In genomic region chr4:105944535-105944934, GRCh38 we compare ENCODE assay signal across 16 cellular contexts. TPM values are rescaled to one million over a fixed set of nuclear protein-coding genes. Genes with fewer than 3 reads are reported as not detected.
A peak's percentile ranks its signal among the peaks of the same experiment; 100 is the strongest.
DNase-seq lines count a peak whose midpoint lies in the region; ATAC-seq and TF ChIP-seq lines count a peak whose summit lies in the region.
"Had no signal": no experiment of that assay in that cellular context is flagged by ENCODE, and none has a peak within 500 bp of the region (broad histone marks: within the 10 kb centered on the region; RNA-seq: fewer than 3 reads in every experiment).

No MANE protein-coding gene starts in this region.

- no peak for TF ChIP-seq POLR2A in sigmoid colon (IDR thresholded peaks at IDR 0.05)

- H3K36me3 ChIP-seq in brain microvascular endothelial cell (replicated peaks) (no peaks in the 10 kb centered on the region), sigmoid colon (no peaks in the 10 kb centered on the region)
- H3K36me3 ChIP-seq: spleen had no signal

- H3K27ac ChIP-seq in brain microvascular endothelial cell (no peak overlapping the region), sigmoid colon (peak overlapping the region in 1 of 4 donors; percentile 44)

- no peaks in the 10 kb centered on the region for H3K27me3 ChIP-seq in brain microvascular endothelial cell (replicated peaks)
- H3K27me3 ChIP-seq in sigmoid colon: no peaks in the 10 kb centered on the region
- H3K27me3 ChIP-seq: spleen had no signal

- DNase-seq in A172 (ENCODE audit: low spot score) (peak; percentile 41), HCEC 1CT (peak; percentile 21), brain microvascular endothelial cell (peak; percentile 48), left cardiac atrium (peak; percentile 29), sigmoid colon (no peak), NCI-H1694 treated with DMSO at 0.1 percent for 48 hours (lab: John Stamatoyannopoulos, UW) (no peak), ureter (ENCODE audit: low spot score) (no peak)
- DNase-seq: anterior cingulate cortex; MM.1S; naive B cell; NCI-H187 treated with DMSO at 0.1 percent for 48 hours; spleen; stimulated activated naive CD4-positive, alpha-beta T cell treated with Interleukin-2 at 50 U/mL for 16 hours had no signal

- H3K4me3 ChIP-seq in brain microvascular endothelial cell (ENCODE audit: low read depth, low read length) (no peak overlapping the region), sigmoid colon (no peak overlapping the region)
- H3K4me3 ChIP-seq: GM12878, spleen had no signal

- in situ Hi-C loops in brain microvascular endothelial cell (cut with HindIII; ENCODE audit: low pct_ligation_motif_present, low sequenced_read_pairs): no loop called here

- TF ChIP-seq CTCF in brain microvascular endothelial cell (IDR thresholded peaks at IDR 0.05; ENCODE audit: low read depth, low read length, missing control alignments): no peak
- TF ChIP-seq CTCF in sigmoid colon (IDR thresholded peaks at IDR 0.05): no peak

- 76 to 94% methylated on average over 1 of the region's 1 CpG for WGBS in sigmoid colon, 2 donors

- intact Hi-C loops in left cardiac atrium (cut with DNase I): no loop called here
- intact Hi-C loops in sigmoid colon (cut with DNase I): no loop called here

- peak; percentile 68 to 73 for ATAC-seq in left cardiac atrium
- no peak for ATAC-seq in HG02840 (IDR thresholded peaks at IDR 0.05; ENCODE audit: low FRiP score, unreplicated experiment)
- ATAC-seq: activated CD4-positive, CD25-positive, alpha-beta regulatory T cell treated with anti-CD3 and anti-CD28 coated beads, Interleukin-2, amount 50 U/mL, for 24 hours; GM12878 had no signal

- peaks cover 0 to 10% (median 2%) of the 10 kb centered on the region in 4 donors for H3K4me1 ChIP-seq in sigmoid colon
- H3K4me1 ChIP-seq: spleen had no signal

- H3K9me3 ChIP-seq in sigmoid colon: no peaks in the 10 kb centered on the region

- TF ChIP-seq EP300 in sigmoid colon (IDR thresholded peaks at IDR 0.05): no peak

RNA-seq across cellular contexts. Expression of gene NPNT, which starts 49.3 kb away (rescaled TPM):
- 0.29 TPM in 1 of 2 replicates, not detected in the other for total RNA-seq in A172 (2014; rRNA removed; shearing (Covaris generic))
- total RNA-seq in left cardiac atrium (1 to 10 TPM; 3.9 to 4.7 TPM), sigmoid colon (10 to 100 TPM in 1 of 4 donors, 1 to 10 TPM in 3; 5.8 to 11.4 (median 7.0) TPM), ureter (5.8 TPM)
- polyA plus RNA-seq in sigmoid colon: 10 to 100 TPM in 1 of 3 donors, 1 to 10 TPM in 2; 3.0 to 16.5 (median 6.9) TPM

Comparison
In these comparisons a context has a peak if more than half of its experiments do, and no peak if none do; other contexts are left out.
1. DNase-seq: peak in A172 (single experiment), HCEC 1CT (single experiment), brain microvascular endothelial cell (single experiment) and left cardiac atrium (single experiment); none in sigmoid colon (single experiment), NCI-H1694 treated with DMSO at 0.1 percent for 48 hours (single experiment) and ureter (single experiment).